Comparison of ENCODE assay signal across 15 cellular contexts in genomic region chr4:177573487-177573886, GRCh38.
DNase-seq lines count a peak whose midpoint lies in the region; ATAC-seq and TF ChIP-seq lines count a peak whose summit lies in the region.
"Had no signal": no experiment of that assay in that cellular context is flagged by ENCODE, and none has a peak within 500 bp of the region (broad histone marks: within the 10 kb centered on the region; RNA-seq: fewer than 3 reads in every experiment).

No MANE protein-coding gene starts in this region.

- H3K27ac ChIP-seq in HUES64 (ENCODE audit: low read depth, low read length) = 0 out of 2 replicates have a peak overlapping the region, but pooled peaks have one; percentile 8
- H3K27ac ChIP-seq in foreskin keratinocyte = no peak overlapping the region
- H3K27ac ChIP-seq in effector memory CD4-positive, alpha-beta T cell (ENCODE audit: insufficient read depth, low read length, poor library complexity, severe bottlenecking) = no peak overlapping the region
- no peak overlapping the region for H3K27ac ChIP-seq in tibial artery
- H3K27ac ChIP-seq: thyroid gland had no signal

- H3K9ac ChIP-seq in HUES64 (ENCODE audit: low read depth, low read length) (no peak overlapping the region), adipocyte (ENCODE audit: low read length) (no peak overlapping the region)

- intact Hi-C loops in tibial artery (cut with DNase I; ENCODE audit: low total_unique reads) = no loop called here

- TF ChIP-seq CTCF in foreskin keratinocyte (conservative IDR thresholded peaks at IDR 0.05) (no peak), tibial artery (IDR thresholded peaks at IDR 0.05) (no peak)

- ATAC-seq in foreskin keratinocyte = peak; percentile 98
- ATAC-seq: activated naive CD8-positive, alpha-beta T cell treated with anti-CD3 and anti-CD28 coated beads, Interleukin-2, amount 50 U/mL, for 24 hours; sciatic nerve had no signal

- 92% methylated on average over 1 of the region's 2 CpGs for WGBS in HUES64

- H3K4me1 ChIP-seq in HUES64 (ENCODE audit: insufficient read depth, low read length) (no peaks in the 10 kb centered on the region), adipocyte (ENCODE audit: control insufficient read depth, insufficient read depth, low read length) (peaks cover 21% of the 10 kb centered on the region), foreskin keratinocyte (peaks cover 8% of the 10 kb centered on the region), tibial artery (peaks cover 0 to 10% (median 0%) of the 10 kb centered on the region in 4 donors)
- H3K4me1 ChIP-seq in effector memory CD4-positive, alpha-beta T cell (ENCODE audit: control insufficient read depth, insufficient read depth, low read length, poor library complexity, severe bottlenecking) = no peaks in the 10 kb centered on the region
- H3K4me1 ChIP-seq: thyroid gland had no signal

- H3K36me3 ChIP-seq in HUES64 (ENCODE audit: insufficient read depth, low read length) = no peaks in the 10 kb centered on the region
- H3K36me3 ChIP-seq in adipocyte (ENCODE audit: control insufficient read depth, insufficient read depth, low read length, severe bottlenecking) = no peaks in the 10 kb centered on the region
- H3K36me3 ChIP-seq in effector memory CD4-positive, alpha-beta T cell (ENCODE audit: control insufficient read depth, insufficient read depth, low read length) = no peaks in the 10 kb centered on the region
- H3K36me3 ChIP-seq in tibial artery = no peaks in the 10 kb centered on the region
- H3K36me3 ChIP-seq: thyroid gland had no signal

- H3K9me3 ChIP-seq in HUES64 (ENCODE audit: insufficient read depth, low read depth, low read length) (no peaks in the 10 kb centered on the region), adipocyte (ENCODE audit: control insufficient read depth, low read length) (no peaks in the 10 kb centered on the region), tibial artery (no peaks in the 10 kb centered on the region)
- H3K9me3 ChIP-seq in effector memory CD4-positive, alpha-beta T cell (ENCODE audit: control insufficient read depth, low read length) = no peaks in the 10 kb centered on the region
- H3K9me3 ChIP-seq: thyroid gland had no signal

- H3K4me3 ChIP-seq in HUES64 (ENCODE audit: low read length) (no peak overlapping the region), adipocyte (ENCODE audit: low read length) (no peak overlapping the region), tibial artery (no peak overlapping the region)
- H3K4me3 ChIP-seq in effector memory CD4-positive, alpha-beta T cell (ENCODE audit: insufficient read depth, low read depth, low read length, poor library complexity, severe bottlenecking) = no peak overlapping the region
- H3K4me3 ChIP-seq: thyroid gland had no signal

- H3K27me3 ChIP-seq in HUES64 (ENCODE audit: insufficient read depth, low read length) (no peaks in the 10 kb centered on the region), adipocyte (replicated peaks; ENCODE audit: control insufficient read depth, insufficient read depth, low read length) (no peaks in the 10 kb centered on the region), foreskin keratinocyte (no peaks in the 10 kb centered on the region), tibial artery (no peaks in the 10 kb centered on the region)
- H3K27me3 ChIP-seq in effector memory CD4-positive, alpha-beta T cell (replicated peaks; ENCODE audit: control insufficient read depth, insufficient read depth, low read length, poor library complexity, severe bottlenecking) = no peaks in the 10 kb centered on the region
- H3K27me3 ChIP-seq: thyroid gland had no signal

- DNase-seq in AG08396 (ENCODE audit: low spot score) (peak; percentile 21), adipocyte (ENCODE audit: low read depth) (peak; percentile 86), foreskin keratinocyte (peak; percentile 79 to 88), T-helper 2 cell (no peak), tibial artery (no peak), cerebellar cortex (ENCODE audit: low spot score) (no peak)
- DNase-seq in effector memory CD4-positive, alpha-beta T cell = no peak
- DNase-seq: activated naive CD8-positive, alpha-beta T cell treated with anti-CD3 and anti-CD28 coated beads, Interleukin-2, amount 50 U/mL, for 24 hours; CD4-positive, CD25-positive, alpha-beta regulatory T cell; NCI-H1436; NK-92 treated with Interleukin-12 subunit alpha and Interleukin-12 subunit beta, amount 100 ng/mL, for 24 hours; T1000; thyroid gland had no signal

Comparison
In these comparisons a context has a peak if more than half of its experiments do, and no peak if none do; other contexts are left out.
1. DNase-seq: peak in AG08396 (single experiment), adipocyte (single experiment) and foreskin keratinocyte (2 of 2); none in T-helper 2 cell (0 of 5), effector memory CD4-positive, alpha-beta T cell (0 of 3), tibial artery (0 of 2) and cerebellar cortex (single experiment).